ENCODE assay signal across 8 cellular contexts in genomic region chr10:103554488-103555320, GRCh38.
DNase-seq lines count a peak whose midpoint lies in the region; ATAC-seq and TF ChIP-seq lines count a peak whose summit lies in the region.

No MANE protein-coding gene starts in this region.

- H3K4me1 ChIP-seq in thyroid gland = peaks cover 7 to 10% of the 10 kb centered on the region in 2 donors

- H3K4me1 Mint-ChIP-seq in endothelial cell (ENCODE audit: unreplicated experiment) (peaks cover 20% of the 10 kb centered on the region), mesothelial cell of epicardium (peaks cover 3% of the 10 kb centered on the region)

- H3K4me3 Mint-ChIP-seq in endothelial cell (ENCODE audit: unreplicated experiment) = peak overlapping the region; percentile 38
- H3K4me3 Mint-ChIP-seq in mesothelial cell of epicardium = peak overlapping the region; percentile 69

- H3K27me3 ChIP-seq in thyroid gland = no peaks in the 10 kb centered on the region

- peaks cover 14% of the 10 kb centered on the region for H3K27me3 Mint-ChIP-seq in endothelial cell (ENCODE audit: unreplicated experiment)
- H3K27me3 Mint-ChIP-seq in mesothelial cell of epicardium (ENCODE audit: low read depth) = peaks cover 81% of the 10 kb centered on the region

- TF ChIP-seq CTCF in NB4 (IDR thresholded peaks at IDR 0.05; ENCODE audit: low read depth, low read length) (no peak), endothelial cell (IDR thresholded peaks at IDR 0.05; ENCODE audit: unreplicated experiment) (no peak), mesothelial cell of epicardium (IDR thresholded peaks at IDR 0.05; ENCODE audit: unreplicated experiment) (no peak), thyroid gland (IDR thresholded peaks at IDR 0.05) (no peak)

- H3K4me3 ChIP-seq in NB4 (ENCODE audit: low read depth, low read length) = no peak overlapping the region
- H3K4me3 ChIP-seq in thyroid gland (replicated peaks in 1 of 3) = peak overlapping the region in 1 of 3 donors; percentile 24

- H3K36me3 Mint-ChIP-seq in endothelial cell (ENCODE audit: low read depth, unreplicated experiment) (peaks cover 5% of the 10 kb centered on the region), mesothelial cell of epicardium (no peaks in the 10 kb centered on the region)

- H3K27ac ChIP-seq in thyroid gland = no peak overlapping the region

- WGBS in thyroid gland, 2 donors = 2 to 12% methylated on average over 7 to 12 of the region's 43 CpGs

- H3K27ac Mint-ChIP-seq in endothelial cell (ENCODE audit: unreplicated experiment) (no peak overlapping the region), mesothelial cell of epicardium (no peak overlapping the region)

- H3K9me3 ChIP-seq in thyroid gland = no peaks in the 10 kb centered on the region

- ATAC-seq in HG03378 (IDR thresholded peaks at IDR 0.05; ENCODE audit: unreplicated experiment) = no peak

- intact Hi-C loops in thyroid gland (cut with DNase I) = no loop called here

- no peaks in the 10 kb centered on the region for H3K36me3 ChIP-seq in thyroid gland

- H3K9me3 Mint-ChIP-seq in endothelial cell (ENCODE audit: unreplicated experiment) (no peaks in the 10 kb centered on the region), mesothelial cell of epicardium (no peaks in the 10 kb centered on the region)

- TF ChIP-seq POLR2A in NB4 (IDR thresholded peaks at IDR 0.05; ENCODE audit: extremely low read depth, insufficient read length) = no peak
- no peak for TF ChIP-seq POLR2A in thyroid gland (IDR thresholded peaks at IDR 0.05)

- peak; percentile 50 for DNase-seq in DMS153 treated with DMSO at 0.1 percent for 48 hours (lab: John Stamatoyannopoulos, UW; ENCODE audit: unreplicated experiment)
- DNase-seq in NB4 (ENCODE audit: low read depth) = peak; percentile 67
- DNase-seq in UCSD-AML1 (lab: John Stamatoyannopoulos, UW; ENCODE audit: unreplicated experiment) = peak; percentile 35
- DNase-seq in endothelial cell (ENCODE audit: low spot score) = no peak
- DNase-seq in mesothelial cell of epicardium (ENCODE audit: low spot score in 2 of 2, unreplicated experiment in 2 of 2) = peak in 1 of 2 experiments; percentile 46
- DNase-seq in thyroid gland = peak; percentile 43 to 45
- no peak for DNase-seq in kidney glomerular epithelial cell (lab: John Stamatoyannopoulos, UW)

Comparison
In these comparisons a context has a peak if more than half of its experiments do, and no peak if none do; other contexts are left out.
1. DNase-seq: peak in DMS153 treated with DMSO at 0.1 percent for 48 hours (single experiment), NB4 (single experiment), UCSD-AML1 (single experiment) and thyroid gland (2 of 2); none in endothelial cell (single experiment) and kidney glomerular epithelial cell (single experiment).